1 cellular context compared by ENCODE assay signal in the genomic region with DNA sequence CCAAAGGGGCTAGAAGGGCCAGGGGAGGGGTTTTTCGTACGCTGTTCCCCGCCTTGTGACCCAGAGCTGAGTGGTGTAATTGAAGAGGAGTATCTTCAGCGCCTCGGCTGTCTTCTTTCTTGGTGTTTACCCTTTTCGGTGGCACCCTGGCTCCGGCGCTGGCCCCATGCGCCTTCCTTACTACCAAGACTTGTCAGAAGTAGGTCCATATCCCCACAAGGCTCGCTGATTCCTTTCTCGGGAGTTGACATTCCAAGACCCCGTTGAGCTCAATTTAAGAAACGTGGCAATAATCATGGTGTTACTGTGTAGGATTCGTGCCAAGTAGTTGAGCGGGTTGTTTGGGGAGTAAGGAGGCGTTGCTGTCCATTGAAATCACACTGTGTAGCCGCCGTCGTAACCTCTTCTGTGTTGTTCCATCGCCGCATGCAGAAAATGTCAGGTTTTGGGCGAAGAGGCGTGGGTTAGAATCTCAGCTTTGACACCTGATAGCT.
TF ChIP-seq lines count a peak whose summit lies in the region.

No MANE protein-coding gene starts in this region.

TF ChIP-seq in HepG2, 621 proteins besides CTCF, POLR2A, EP300 and RAD21 (continues in another document):
- TF ChIP-seq, protein P1, sequence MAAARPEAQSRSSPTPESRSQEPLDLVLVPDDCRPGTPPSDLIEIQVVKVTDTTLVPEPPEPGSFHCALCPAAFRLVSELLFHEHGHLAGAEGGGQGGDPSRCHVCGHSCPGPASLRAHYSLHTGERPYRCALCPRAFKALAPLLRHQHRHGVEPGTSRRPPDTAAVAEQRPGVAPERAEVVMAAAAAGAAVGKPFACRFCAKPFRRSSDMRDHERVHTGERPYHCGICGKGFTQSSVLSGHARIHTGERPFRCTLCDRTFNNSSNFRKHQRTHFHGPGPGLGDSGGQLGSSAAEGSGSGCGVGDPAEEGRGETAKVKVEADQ (CRISPR knock-in tag; IDR thresholded peaks at IDR 0.05; ENCODE audit: borderline replicate concordance): no peak
- TF ChIP-seq ZNF44 (CRISPR knock-in tag; IDR thresholded peaks at IDR 0.05): no peak
- TF ChIP-seq, protein P2, sequence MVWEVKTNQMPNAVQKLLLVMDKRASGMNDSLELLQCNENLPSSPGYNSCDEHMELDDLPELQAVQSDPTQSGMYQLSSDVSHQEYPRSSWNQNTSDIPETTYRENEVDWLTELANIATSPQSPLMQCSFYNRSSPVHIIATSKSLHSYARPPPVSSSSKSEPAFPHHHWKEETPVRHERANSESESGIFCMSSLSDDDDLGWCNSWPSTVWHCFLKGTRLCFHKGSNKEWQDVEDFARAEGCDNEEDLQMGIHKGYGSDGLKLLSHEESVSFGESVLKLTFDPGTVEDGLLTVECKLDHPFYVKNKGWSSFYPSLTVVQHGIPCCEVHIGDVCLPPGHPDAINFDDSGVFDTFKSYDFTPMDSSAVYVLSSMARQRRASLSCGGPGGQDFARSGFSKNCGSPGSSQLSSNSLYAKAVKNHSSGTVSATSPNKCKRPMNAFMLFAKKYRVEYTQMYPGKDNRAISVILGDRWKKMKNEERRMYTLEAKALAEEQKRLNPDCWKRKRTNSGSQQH (CRISPR knock-in tag; IDR thresholded peaks at IDR 0.05; ENCODE audit: low read depth): 0 out of 2 replicates have a peak, but pooled peaks have one; percentile 49
- TF ChIP-seq ZNF766 (CRISPR knock-in tag; IDR thresholded peaks at IDR 0.05; ENCODE audit: borderline replicate concordance): no peak
- no peak for TF ChIP-seq KLF6 (CRISPR knock-in tag; IDR thresholded peaks at IDR 0.05)
- TF ChIP-seq ZNF33A (CRISPR knock-in tag; IDR thresholded peaks at IDR 0.05; ENCODE audit: borderline replicate concordance): 0 out of 2 replicates have a peak, but pooled peaks have one; percentile 55
- TF ChIP-seq KMT2A (CRISPR knock-in tag; IDR thresholded peaks at IDR 0.05): peak; percentile 53; the same call in 1 of the 2 replicates
- 0 out of 2 replicates have a peak, but pooled peaks have one; percentile 18 for TF ChIP-seq SRY (CRISPR knock-in tag; IDR thresholded peaks at IDR 0.05)
- TF ChIP-seq KLF11 (CRISPR knock-in tag; IDR thresholded peaks at IDR 0.05): no peak
- no peak for TF ChIP-seq FOXK1 (CRISPR knock-in tag; IDR thresholded peaks at IDR 0.05; ENCODE audit: borderline replicate concordance, low read depth)
- TF ChIP-seq ZNF572 (CRISPR knock-in tag; IDR thresholded peaks at IDR 0.05): peak; percentile 18; the same call in 1 of the 2 replicates
- TF ChIP-seq ZNF850 (CRISPR knock-in tag; conservative IDR thresholded peaks at IDR 0.05): 0 out of 2 replicates have a peak, but pooled peaks have one; percentile 65
- no peak for TF ChIP-seq KDM4B (CRISPR knock-in tag; IDR thresholded peaks at IDR 0.05)
- no peak for TF ChIP-seq ZFX (CRISPR knock-in tag; IDR thresholded peaks at IDR 0.05; ENCODE audit: low read depth)
- TF ChIP-seq, protein P3, sequence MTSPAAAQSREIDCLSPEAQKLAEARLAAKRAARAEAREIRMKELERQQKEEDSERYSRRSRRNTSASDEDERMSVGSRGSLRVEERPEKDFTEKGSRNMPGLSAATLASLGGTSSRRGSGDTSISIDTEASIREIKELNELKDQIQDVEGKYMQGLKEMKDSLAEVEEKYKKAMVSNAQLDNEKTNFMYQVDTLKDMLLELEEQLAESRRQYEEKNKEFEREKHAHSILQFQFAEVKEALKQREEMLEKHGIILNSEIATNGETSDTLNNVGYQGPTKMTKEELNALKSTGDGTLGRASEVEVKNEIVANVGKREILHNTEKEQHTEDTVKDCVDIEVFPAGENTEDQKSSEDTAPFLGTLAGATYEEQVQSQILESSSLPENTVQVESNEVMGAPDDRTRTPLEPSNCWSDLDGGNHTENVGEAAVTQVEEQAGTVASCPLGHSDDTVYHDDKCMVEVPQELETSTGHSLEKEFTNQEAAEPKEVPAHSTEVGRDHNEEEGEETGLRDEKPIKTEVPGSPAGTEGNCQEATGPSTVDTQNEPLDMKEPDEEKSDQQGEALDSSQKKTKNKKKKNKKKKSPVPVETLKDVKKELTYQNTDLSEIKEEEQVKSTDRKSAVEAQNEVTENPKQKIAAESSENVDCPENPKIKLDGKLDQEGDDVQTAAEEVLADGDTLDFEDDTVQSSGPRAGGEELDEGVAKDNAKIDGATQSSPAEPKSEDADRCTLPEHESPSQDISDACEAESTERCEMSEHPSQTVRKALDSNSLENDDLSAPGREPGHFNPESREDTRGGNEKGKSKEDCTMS (CRISPR knock-in tag; conservative IDR thresholded peaks at IDR 0.05): no peak
- no peak for TF ChIP-seq NAIF1 (CRISPR knock-in tag; IDR thresholded peaks at IDR 0.05; ENCODE audit: borderline replicate concordance)
- TF ChIP-seq ZNF501 (CRISPR knock-in tag; IDR thresholded peaks at IDR 0.05): peak; percentile 14; the same call in 1 of the 2 replicates
- no peak for TF ChIP-seq GFI1 (CRISPR knock-in tag; IDR thresholded peaks at IDR 0.05; ENCODE audit: borderline replicate concordance)
- TF ChIP-seq ZNF552 (CRISPR knock-in tag; IDR thresholded peaks at IDR 0.05; ENCODE audit: borderline replicate concordance): no peak
- no peak for TF ChIP-seq ZNF326 (CRISPR knock-in tag; IDR thresholded peaks at IDR 0.05; ENCODE audit: borderline replicate concordance)
- TF ChIP-seq, protein P4, sequence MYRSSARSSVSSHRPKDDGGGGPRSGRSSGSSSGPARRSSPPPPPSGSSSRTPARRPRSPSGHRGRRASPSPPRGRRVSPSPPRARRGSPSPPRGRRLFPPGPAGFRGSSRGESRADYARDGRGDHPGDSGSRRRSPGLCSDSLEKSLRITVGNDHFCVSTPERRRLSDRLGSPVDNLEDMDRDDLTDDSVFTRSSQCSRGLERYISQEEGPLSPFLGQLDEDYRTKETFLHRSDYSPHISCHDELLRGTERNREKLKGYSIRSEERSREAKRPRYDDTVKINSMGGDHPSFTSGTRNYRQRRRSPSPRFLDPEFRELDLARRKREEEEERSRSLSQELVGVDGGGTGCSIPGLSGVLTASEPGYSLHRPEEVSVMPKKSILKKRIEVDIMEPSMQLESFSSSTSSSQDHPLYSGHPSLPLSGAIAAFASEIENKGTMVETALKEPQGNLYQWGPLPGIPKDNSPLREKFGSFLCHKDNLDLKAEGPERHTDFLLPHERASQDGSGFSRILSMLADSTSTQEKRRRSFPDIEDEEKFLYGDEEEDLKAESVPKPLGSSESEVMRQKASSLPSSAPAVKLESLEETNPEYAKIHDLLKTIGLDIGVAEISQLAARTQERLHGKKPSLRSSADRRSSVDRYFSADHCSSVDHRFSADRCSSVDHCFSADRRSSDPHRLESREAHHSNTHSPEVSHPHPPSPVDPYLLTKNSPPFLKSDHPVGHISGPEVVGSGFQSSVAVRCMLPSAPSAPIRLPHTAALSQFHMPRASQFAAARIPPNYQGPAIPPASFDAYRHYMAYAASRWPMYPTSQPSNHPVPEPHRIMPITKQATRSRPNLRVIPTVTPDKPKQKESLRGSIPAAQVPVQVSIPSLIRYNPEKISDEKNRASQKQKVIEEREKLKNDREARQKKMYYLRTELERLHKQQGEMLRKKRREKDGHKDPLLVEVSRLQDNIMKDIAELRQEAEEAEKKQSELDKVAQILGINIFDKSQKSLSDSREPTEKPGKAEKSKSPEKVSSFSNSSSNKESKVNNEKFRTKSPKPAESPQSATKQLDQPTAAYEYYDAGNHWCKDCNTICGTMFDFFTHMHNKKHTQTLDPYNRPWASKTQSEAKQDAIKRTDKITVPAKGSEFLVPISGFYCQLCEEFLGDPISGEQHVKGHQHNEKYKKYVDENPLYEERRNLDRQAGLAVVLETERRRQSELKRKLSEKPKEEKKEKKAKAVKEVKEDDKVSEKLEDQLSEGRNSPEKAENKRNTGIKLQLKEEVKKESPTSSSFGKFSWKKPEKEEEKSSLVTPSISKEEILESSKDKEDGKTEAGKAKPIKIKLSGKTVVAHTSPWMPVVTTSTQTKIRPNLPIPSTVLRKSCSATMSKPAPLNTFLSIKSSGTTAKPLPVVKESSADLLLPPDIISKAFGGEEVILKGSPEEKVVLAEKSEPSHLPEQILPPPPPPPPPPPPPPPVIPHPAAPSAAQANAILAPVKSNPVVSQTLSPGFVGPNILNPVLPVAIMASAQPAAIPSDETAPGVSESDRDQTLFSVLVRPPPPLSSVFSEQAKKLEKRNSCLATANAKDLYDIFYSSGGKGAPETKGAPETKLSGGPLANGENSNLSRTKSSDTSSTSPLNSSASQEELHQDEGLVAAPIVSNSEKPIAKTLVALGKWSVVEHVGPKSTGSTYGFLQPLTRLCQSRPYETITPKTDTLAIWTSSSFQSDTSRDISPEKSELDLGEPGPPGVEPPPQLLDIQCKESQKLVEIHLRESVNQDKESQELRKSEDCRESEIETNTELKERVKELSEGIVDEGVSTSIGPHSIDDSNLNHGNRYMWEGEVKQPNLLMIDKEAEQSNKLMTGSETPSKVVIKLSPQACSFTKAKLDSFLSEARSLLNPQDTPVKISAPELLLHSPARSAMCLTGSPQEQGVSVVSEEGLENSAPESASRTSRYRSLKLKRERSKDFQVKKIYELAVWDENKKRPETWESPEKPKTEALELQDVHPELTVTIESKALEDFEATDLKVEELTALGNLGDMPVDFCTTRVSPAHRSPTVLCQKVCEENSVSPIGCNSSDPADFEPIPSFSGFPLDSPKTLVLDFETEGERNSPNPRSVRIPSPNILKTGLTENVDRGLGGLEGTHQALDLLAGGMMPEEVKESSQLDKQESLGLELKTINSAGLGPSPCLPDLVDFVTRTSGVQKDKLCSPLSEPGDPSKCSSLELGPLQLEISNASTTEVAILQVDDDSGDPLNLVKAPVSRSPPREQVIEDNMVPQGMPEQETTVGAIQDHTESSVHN (CRISPR knock-in tag; IDR thresholded peaks at IDR 0.05): no peak
- TF ChIP-seq, protein P5, sequence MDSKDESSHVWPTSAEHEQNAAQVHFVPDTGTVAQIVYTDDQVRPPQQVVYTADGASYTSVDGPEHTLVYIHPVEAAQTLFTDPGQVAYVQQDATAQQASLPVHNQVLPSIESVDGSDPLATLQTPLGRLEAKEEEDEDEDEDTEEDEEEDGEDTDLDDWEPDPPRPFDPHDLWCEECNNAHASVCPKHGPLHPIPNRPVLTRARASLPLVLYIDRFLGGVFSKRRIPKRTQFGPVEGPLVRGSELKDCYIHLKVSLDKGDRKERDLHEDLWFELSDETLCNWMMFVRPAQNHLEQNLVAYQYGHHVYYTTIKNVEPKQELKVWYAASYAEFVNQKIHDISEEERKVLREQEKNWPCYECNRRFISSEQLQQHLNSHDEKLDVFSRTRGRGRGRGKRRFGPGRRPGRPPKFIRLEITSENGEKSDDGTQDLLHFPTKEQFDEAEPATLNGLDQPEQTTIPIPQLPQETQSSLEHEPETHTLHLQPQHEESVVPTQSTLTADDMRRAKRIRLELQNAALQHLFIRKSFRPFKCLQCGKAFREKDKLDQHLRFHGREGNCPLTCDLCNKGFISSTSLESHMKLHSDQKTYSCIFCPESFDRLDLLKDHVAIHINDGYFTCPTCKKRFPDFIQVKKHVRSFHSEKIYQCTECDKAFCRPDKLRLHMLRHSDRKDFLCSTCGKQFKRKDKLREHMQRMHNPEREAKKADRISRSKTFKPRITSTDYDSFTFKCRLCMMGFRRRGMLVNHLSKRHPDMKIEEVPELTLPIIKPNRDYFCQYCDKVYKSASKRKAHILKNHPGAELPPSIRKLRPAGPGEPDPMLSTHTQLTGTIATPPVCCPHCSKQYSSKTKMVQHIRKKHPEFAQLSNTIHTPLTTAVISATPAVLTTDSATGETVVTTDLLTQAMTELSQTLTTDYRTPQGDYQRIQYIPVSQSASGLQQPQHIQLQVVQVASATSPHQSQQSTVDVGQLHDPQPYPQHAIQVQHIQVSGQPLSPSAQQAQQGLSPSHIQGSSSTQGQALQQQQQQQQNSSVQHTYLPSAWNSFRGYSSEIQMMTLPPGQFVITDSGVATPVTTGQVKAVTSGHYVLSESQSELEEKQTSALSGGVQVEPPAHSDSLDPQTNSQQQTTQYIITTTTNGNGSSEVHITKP (CRISPR knock-in tag; IDR thresholded peaks at IDR 0.05; ENCODE audit: low read depth): no peak
- TF ChIP-seq PAF1 (CRISPR knock-in tag; IDR thresholded peaks at IDR 0.05): no peak
- no peak for TF ChIP-seq ZNF629 (CRISPR knock-in tag; conservative IDR thresholded peaks at IDR 0.05)
- TF ChIP-seq ZNF205 (CRISPR knock-in tag; IDR thresholded peaks at IDR 0.05): no peak
- TF ChIP-seq JUN (CRISPR knock-in tag; IDR thresholded peaks at IDR 0.05): no peak
- no peak for TF ChIP-seq POLR2AphosphoS2 (IDR thresholded peaks at IDR 0.05; ENCODE audit: low read depth, low read length)
- TF ChIP-seq, protein P6, sequence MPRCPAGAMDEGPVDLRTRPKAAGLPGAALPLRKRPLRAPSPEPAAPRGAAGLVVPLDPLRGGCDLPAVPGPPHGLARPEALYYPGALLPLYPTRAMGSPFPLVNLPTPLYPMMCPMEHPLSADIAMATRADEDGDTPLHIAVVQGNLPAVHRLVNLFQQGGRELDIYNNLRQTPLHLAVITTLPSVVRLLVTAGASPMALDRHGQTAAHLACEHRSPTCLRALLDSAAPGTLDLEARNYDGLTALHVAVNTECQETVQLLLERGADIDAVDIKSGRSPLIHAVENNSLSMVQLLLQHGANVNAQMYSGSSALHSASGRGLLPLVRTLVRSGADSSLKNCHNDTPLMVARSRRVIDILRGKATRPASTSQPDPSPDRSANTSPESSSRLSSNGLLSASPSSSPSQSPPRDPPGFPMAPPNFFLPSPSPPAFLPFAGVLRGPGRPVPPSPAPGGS (CRISPR knock-in tag; IDR thresholded peaks at IDR 0.05): no peak
- no peak for TF ChIP-seq HCFC1 (IDR thresholded peaks at IDR 0.05; ENCODE audit: low read depth, low read length)
- TF ChIP-seq, protein P7, sequence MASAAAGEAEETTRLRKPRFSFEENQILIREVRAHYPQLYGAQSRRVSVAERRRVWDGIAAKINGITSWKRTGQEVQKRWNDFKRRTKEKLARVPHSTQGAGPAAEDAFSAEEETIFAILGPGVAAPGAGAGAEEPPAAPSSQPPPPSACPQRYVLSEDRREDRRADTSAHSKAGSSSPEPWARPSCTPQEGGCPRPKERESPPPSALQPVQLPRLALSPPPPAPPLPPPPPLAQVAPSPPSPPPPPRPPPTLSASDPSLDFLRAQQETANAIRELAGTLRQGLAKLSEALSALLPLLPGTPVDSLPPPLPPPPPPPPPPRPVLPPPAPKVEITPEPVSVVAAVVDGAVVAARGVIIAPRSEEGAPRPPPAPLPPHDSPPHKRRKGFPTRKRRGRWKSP (CRISPR knock-in tag; IDR thresholded peaks at IDR 0.05): no peak
- no peak; the same call in 1 of the 2 replicates for TF ChIP-seq ZNF317 (CRISPR knock-in tag; IDR thresholded peaks at IDR 0.05)
- no peak for TF ChIP-seq ZNF382 (CRISPR knock-in tag; IDR thresholded peaks at IDR 0.05; ENCODE audit: borderline replicate concordance)
- 0 out of 2 replicates have a peak, but pooled peaks have one; percentile 19 for TF ChIP-seq ZNF430 (CRISPR knock-in tag; IDR thresholded peaks at IDR 0.05)
- TF ChIP-seq, protein P8, sequence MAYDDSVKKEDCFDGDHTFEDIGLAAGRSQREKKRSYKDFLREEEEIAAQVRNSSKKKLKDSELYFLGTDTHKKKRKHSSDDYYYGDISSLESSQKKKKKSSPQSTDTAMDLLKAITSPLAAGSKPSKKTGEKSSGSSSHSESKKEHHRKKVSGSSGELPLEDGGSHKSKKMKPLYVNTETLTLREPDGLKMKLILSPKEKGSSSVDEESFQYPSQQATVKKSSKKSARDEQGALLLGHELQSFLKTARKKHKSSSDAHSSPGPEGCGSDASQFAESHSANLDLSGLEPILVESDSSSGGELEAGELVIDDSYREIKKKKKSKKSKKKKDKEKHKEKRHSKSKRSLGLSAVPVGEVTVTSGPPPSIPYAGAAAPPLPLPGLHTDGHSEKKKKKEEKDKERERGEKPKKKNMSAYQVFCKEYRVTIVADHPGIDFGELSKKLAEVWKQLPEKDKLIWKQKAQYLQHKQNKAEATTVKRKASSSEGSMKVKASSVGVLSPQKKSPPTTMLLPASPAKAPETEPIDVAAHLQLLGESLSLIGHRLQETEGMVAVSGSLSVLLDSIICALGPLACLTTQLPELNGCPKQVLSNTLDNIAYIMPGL (CRISPR knock-in tag; IDR thresholded peaks at IDR 0.05; ENCODE audit: borderline replicate concordance in 1 of 2, low read depth in 1 of 2): peak in 1 of 2 experiments; percentile 16; a peak in 1 of 4 replicates
- no peak for TF ChIP-seq ZNF776 (CRISPR knock-in tag; IDR thresholded peaks at IDR 0.05)
